In the genomic region with DNA sequence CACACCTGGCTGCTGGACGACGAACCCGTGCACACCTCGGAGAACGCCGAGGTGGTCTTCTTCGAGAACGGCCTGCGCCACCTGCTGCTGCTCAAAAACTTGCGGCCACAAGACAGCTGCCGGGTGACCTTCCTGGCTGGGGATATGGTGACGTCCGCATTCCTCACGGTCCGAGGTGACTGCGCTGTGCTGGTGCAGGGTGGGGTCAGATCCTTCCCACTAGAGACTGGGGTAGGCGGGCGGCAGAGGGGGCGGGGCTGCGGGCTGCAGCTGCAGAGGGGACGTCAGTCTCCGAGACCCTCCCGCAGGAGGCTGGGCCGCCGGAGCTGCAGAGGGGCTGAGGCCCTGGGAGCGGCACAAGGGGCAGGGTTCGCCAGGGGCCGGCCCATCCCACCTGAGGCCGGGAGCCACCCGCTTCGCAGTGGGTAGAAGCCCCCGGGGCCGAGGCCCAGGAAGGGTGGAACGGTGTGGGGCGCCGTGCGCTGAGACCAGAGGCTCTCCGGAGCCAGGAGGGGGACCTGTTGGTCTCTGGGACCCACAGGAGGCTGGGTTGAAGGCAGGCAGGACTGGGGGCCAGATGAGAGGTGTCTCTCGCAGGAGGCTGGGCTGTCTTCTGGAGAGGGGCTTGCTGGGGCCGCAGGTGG, we compare ENCODE assay signal across 1 cellular context.
A peak's percentile ranks its signal among the peaks of the same experiment; 100 is the strongest.
TF ChIP-seq lines count a peak whose summit lies in the region.

No MANE protein-coding gene starts in this region.

TF ChIP-seq in K562, 482 proteins besides CTCF, POLR2A, EP300 and RAD21 (continued from another document):
- TF ChIP-seq, protein P1, sequence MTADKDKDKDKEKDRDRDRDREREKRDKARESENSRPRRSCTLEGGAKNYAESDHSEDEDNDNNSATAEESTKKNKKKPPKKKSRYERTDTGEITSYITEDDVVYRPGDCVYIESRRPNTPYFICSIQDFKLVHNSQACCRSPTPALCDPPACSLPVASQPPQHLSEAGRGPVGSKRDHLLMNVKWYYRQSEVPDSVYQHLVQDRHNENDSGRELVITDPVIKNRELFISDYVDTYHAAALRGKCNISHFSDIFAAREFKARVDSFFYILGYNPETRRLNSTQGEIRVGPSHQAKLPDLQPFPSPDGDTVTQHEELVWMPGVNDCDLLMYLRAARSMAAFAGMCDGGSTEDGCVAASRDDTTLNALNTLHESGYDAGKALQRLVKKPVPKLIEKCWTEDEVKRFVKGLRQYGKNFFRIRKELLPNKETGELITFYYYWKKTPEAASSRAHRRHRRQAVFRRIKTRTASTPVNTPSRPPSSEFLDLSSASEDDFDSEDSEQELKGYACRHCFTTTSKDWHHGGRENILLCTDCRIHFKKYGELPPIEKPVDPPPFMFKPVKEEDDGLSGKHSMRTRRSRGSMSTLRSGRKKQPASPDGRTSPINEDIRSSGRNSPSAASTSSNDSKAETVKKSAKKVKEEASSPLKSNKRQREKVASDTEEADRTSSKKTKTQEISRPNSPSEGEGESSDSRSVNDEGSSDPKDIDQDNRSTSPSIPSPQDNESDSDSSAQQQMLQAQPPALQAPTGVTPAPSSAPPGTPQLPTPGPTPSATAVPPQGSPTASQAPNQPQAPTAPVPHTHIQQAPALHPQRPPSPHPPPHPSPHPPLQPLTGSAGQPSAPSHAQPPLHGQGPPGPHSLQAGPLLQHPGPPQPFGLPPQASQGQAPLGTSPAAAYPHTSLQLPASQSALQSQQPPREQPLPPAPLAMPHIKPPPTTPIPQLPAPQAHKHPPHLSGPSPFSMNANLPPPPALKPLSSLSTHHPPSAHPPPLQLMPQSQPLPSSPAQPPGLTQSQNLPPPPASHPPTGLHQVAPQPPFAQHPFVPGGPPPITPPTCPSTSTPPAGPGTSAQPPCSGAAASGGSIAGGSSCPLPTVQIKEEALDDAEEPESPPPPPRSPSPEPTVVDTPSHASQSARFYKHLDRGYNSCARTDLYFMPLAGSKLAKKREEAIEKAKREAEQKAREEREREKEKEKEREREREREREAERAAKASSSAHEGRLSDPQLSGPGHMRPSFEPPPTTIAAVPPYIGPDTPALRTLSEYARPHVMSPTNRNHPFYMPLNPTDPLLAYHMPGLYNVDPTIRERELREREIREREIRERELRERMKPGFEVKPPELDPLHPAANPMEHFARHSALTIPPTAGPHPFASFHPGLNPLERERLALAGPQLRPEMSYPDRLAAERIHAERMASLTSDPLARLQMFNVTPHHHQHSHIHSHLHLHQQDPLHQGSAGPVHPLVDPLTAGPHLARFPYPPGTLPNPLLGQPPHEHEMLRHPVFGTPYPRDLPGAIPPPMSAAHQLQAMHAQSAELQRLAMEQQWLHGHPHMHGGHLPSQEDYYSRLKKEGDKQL (CRISPR knock-in tag; IDR thresholded peaks at IDR 0.05; ENCODE audit: borderline replicate concordance), result no peak
- no peak for TF ChIP-seq SOX6 (IDR thresholded peaks at IDR 0.05)
- TF ChIP-seq, protein P2, sequence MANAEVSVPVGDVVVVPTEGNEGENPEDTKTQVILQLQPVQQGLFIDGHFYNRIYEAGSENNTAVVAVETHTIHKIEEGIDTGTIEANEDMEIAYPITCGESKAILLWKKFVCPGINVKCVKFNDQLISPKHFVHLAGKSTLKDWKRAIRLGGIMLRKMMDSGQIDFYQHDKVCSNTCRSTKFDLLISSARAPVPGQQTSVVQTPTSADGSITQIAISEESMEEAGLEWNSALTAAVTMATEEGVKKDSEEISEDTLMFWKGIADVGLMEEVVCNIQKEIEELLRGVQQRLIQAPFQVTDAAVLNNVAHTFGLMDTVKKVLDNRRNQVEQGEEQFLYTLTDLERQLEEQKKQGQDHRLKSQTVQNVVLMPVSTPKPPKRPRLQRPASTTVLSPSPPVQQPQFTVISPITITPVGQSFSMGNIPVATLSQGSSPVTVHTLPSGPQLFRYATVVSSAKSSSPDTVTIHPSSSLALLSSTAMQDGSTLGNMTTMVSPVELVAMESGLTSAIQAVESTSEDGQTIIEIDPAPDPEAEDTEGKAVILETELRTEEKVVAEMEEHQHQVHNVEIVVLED (CRISPR knock-in tag; IDR thresholded peaks at IDR 0.05), result no peak
- TF ChIP-seq, protein P3, sequence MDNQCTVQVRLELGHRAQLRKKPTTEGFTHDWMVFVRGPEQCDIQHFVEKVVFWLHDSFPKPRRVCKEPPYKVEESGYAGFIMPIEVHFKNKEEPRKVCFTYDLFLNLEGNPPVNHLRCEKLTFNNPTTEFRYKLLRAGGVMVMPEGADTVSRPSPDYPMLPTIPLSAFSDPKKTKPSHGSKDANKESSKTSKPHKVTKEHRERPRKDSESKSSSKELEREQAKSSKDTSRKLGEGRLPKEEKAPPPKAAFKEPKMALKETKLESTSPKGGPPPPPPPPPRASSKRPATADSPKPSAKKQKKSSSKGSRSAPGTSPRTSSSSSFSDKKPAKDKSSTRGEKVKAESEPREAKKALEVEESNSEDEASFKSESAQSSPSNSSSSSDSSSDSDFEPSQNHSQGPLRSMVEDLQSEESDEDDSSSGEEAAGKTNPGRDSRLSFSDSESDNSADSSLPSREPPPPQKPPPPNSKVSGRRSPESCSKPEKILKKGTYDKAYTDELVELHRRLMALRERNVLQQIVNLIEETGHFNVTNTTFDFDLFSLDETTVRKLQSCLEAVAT (IDR thresholded peaks at IDR 0.05), result no peak
- 0 out of 2 replicates have a peak, but pooled peaks have one; percentile 7 for TF ChIP-seq CREM (IDR thresholded peaks at IDR 0.05; ENCODE audit: low read depth)
- TF ChIP-seq GTF2A2 (tag; IDR thresholded peaks at IDR 0.05), result no peak
- 0 out of 2 replicates have a peak, but pooled peaks have one; percentile 7 for TF ChIP-seq SMC3 (conservative IDR thresholded peaks at IDR 0.05; ENCODE audit: insufficient read depth, low read depth, low read length)
- 0 out of 2 replicates have a peak, but pooled peaks have one; percentile 18 for TF ChIP-seq BHLHE40 (IDR thresholded peaks at IDR 0.05; ENCODE audit: low read length)
- TF ChIP-seq, protein P4, sequence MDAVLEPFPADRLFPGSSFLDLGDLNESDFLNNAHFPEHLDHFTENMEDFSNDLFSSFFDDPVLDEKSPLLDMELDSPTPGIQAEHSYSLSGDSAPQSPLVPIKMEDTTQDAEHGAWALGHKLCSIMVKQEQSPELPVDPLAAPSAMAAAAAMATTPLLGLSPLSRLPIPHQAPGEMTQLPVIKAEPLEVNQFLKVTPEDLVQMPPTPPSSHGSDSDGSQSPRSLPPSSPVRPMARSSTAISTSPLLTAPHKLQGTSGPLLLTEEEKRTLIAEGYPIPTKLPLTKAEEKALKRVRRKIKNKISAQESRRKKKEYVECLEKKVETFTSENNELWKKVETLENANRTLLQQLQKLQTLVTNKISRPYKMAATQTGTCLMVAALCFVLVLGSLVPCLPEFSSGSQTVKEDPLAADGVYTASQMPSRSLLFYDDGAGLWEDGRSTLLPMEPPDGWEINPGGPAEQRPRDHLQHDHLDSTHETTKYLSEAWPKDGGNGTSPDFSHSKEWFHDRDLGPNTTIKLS (IDR thresholded peaks at IDR 0.05; ENCODE audit: borderline replicate concordance, low read depth), result no peak
- no peak for TF ChIP-seq MBD2 (IDR thresholded peaks at IDR 0.05; ENCODE audit: borderline replicate concordance, low read depth)
- TF ChIP-seq, protein P5, sequence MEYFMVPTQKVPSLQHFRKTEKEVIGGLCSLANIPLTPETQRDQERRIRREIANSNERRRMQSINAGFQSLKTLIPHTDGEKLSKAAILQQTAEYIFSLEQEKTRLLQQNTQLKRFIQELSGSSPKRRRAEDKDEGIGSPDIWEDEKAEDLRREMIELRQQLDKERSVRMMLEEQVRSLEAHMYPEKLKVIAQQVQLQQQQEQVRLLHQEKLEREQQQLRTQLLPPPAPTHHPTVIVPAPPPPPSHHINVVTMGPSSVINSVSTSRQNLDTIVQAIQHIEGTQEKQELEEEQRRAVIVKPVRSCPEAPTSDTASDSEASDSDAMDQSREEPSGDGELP (CRISPR knock-in tag; IDR thresholded peaks at IDR 0.05; ENCODE audit: borderline replicate concordance), result peak; percentile 63
- TF ChIP-seq, protein P6, sequence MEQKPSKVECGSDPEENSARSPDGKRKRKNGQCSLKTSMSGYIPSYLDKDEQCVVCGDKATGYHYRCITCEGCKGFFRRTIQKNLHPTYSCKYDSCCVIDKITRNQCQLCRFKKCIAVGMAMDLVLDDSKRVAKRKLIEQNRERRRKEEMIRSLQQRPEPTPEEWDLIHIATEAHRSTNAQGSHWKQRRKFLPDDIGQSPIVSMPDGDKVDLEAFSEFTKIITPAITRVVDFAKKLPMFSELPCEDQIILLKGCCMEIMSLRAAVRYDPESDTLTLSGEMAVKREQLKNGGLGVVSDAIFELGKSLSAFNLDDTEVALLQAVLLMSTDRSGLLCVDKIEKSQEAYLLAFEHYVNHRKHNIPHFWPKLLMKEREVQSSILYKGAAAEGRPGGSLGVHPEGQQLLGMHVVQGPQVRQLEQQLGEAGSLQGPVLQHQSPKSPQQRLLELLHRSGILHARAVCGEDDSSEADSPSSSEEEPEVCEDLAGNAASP (IDR thresholded peaks at IDR 0.05), result no peak
- TF ChIP-seq, protein P7, sequence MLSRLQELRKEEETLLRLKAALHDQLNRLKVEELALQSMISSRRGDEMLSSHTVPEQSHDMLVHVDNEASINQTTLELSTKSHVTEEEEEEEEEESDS (CRISPR knock-in tag; IDR thresholded peaks at IDR 0.05), result no peak
- TF ChIP-seq, protein P8, sequence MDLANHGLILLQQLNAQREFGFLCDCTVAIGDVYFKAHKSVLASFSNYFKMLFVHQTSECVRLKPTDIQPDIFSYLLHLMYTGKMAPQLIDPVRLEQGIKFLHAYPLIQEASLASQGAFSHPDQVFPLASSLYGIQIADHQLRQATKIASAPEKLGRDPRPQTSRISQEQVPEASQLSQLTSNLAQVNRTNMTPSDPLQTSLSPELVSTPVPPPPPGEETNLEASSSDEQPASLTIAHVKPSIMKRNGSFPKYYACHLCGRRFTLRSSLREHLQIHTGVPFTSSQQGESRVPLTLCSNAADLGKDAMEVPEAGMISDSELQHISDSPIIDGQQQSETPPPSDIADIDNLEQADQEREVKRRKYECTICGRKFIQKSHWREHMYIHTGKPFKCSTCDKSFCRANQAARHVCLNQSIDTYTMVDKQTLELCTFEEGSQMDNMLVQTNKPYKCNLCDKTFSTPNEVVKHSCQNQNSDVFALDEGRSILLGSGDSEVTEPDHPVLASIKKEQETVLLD (IDR thresholded peaks at IDR 0.05), result no peak
- TF ChIP-seq, protein P9, sequence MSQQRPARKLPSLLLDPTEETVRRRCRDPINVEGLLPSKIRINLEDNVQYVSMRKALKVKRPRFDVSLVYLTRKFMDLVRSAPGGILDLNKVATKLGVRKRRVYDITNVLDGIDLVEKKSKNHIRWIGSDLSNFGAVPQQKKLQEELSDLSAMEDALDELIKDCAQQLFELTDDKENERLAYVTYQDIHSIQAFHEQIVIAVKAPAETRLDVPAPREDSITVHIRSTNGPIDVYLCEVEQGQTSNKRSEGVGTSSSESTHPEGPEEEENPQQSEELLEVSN (IDR thresholded peaks at IDR 0.05; ENCODE audit: borderline replicate concordance in 1 of 2, extremely low read depth in 1 of 2, insufficient read depth in 1 of 2, insufficient read length in 1 of 2, low read depth in 1 of 2, low read length in 1 of 2, poor library complexity in 1 of 2, severe bottlenecking in 1 of 2), result peak in 1 of 2 experiments; percentile 20
- TF ChIP-seq ZNF668 (CRISPR knock-in tag; IDR thresholded peaks at IDR 0.05), result no peak
- no peak for TF ChIP-seq U2AF1 (optimal IDR thresholded peaks at IDR 0.05; ENCODE audit: low read depth, low read length)
- no peak for TF ChIP-seq ZNF699 (CRISPR knock-in tag; IDR thresholded peaks at IDR 0.05; ENCODE audit: insufficient replicate concordance)
- no peak for TF ChIP-seq ZBTB8A (IDR thresholded peaks at IDR 0.05; ENCODE audit: partially characterized antibody)
- no peak for TF ChIP-seq RFX1 (IDR thresholded peaks at IDR 0.05)
- TF ChIP-seq, protein P10, sequence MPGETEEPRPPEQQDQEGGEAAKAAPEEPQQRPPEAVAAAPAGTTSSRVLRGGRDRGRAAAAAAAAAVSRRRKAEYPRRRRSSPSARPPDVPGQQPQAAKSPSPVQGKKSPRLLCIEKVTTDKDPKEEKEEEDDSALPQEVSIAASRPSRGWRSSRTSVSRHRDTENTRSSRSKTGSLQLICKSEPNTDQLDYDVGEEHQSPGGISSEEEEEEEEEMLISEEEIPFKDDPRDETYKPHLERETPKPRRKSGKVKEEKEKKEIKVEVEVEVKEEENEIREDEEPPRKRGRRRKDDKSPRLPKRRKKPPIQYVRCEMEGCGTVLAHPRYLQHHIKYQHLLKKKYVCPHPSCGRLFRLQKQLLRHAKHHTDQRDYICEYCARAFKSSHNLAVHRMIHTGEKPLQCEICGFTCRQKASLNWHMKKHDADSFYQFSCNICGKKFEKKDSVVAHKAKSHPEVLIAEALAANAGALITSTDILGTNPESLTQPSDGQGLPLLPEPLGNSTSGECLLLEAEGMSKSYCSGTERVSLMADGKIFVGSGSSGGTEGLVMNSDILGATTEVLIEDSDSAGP (CRISPR knock-in tag; IDR thresholded peaks at IDR 0.05), result no peak
- TF ChIP-seq CREB1 (IDR thresholded peaks at IDR 0.05), result no peak
- 0 out of 2 replicates have a peak, but pooled peaks have one; percentile 25 for TF ChIP-seq CREB1 (CRISPR knock-in tag; IDR thresholded peaks at IDR 0.05)
